Comparison of ENCODE assay signal across 24 cellular contexts in the genomic region with DNA sequence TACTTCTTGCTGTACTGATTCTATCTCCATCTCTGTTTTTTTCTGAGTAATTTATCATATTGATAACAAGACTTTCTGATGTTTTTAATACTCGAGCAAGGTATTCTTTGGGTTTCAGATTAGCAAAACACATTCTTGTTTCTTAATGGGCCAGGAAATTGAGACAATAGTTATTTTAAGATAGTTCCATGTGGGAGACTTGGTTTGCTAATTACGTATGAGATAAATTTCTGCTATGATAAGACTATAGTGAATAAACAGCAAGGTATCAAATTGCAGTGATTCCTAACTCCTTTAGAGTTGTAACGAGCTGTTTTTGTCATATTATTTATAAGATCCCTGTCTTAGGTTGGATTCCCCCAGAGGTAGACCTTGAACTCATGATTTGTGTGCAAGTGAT. TPM values are rescaled to one million over a fixed set of nuclear protein-coding genes. Genes with fewer than 3 reads are reported as not detected.
A peak's percentile ranks its signal among the peaks of the same experiment; 100 is the strongest.
DNase-seq lines count a peak whose midpoint lies in the region; FAIRE-seq and TF ChIP-seq lines count a peak whose summit lies in the region.
"Had no signal": no experiment of that assay in that cellular context is flagged by ENCODE, and none has a peak within 500 bp of the region (broad histone marks: within the 10 kb centered on the region; RNA-seq: fewer than 3 reads in every experiment).

No MANE protein-coding gene starts in this region.

- no peaks in the 10 kb centered on the region for H3K4me1 Mint-ChIP-seq in glutamatergic neuron (ENCODE audit: low read depth, unreplicated experiment)
- H3K4me1 Mint-ChIP-seq: CD14-positive monocyte; CD8-positive, alpha-beta memory T cell; H9 had no signal

- H4K12ac ChIP-seq in trophoblast cell (ENCODE audit: low read depth, low read length) = no peak overlapping the region

- H4K5ac ChIP-seq in mesendoderm (ENCODE audit: low read length) = no peak overlapping the region

- no peak overlapping the region for H2BK120ac ChIP-seq in mesendoderm (ENCODE audit: low read depth, low read length)
- H2BK120ac ChIP-seq in trophoblast cell (ENCODE audit: insufficient read depth, low read length, poor library complexity) = no peak overlapping the region

- no peak overlapping the region for H3K56ac ChIP-seq in mesendoderm (ENCODE audit: low read length)

- FAIRE-seq in colon (lab: Jason Lieb, UNC) (peak; percentile 90), GM12891 (lab: Jason Lieb, UNC) (no peak)
- FAIRE-seq: GM19239 had no signal

- H3K9me3 Mint-ChIP-seq in glutamatergic neuron (ENCODE audit: unreplicated experiment) = peaks cover 2% of the 10 kb centered on the region
- H3K9me3 Mint-ChIP-seq: CD4-positive, alpha-beta T cell had no signal

- DNase-seq in HEK293T (ENCODE audit: extremely low spot score) (no peak), mesendoderm (peak; percentile 19), glutamatergic neuron (no peak), GM03348 (ENCODE audit: low spot score) (no peak), GM12891 (ENCODE audit: insufficient read length, low spot score) (no peak), trophoblast cell (no peak)
- DNase-seq: 8988T; ACHN; AML-193; BE2C; CD4-positive, alpha-beta T cell; CD8-positive, alpha-beta memory T cell; DMS53; DMS79 treated with DMSO at 0.1 percent for 48 hours; GF-D8; GM23248; H9 had no signal

- no peaks in the 10 kb centered on the region for H3K36me3 ChIP-seq in mesendoderm (ENCODE audit: control insufficient read depth, insufficient read depth, low read length)
- H3K36me3 ChIP-seq in trophoblast cell (ENCODE audit: control insufficient read depth in 1 of 2, insufficient read depth in 2 of 2, low read length in 2 of 2) = no peaks in the 10 kb centered on the region
- H3K36me3 ChIP-seq: BE2C; BLaER1 treated with 17β-estradiol and CSF1 and Interleukin-3, amounts not matched to agents 10 nM and 100 nM had no signal

- H3K27ac Mint-ChIP-seq in glutamatergic neuron (ENCODE audit: unreplicated experiment) = no peak overlapping the region
- H3K27ac Mint-ChIP-seq: CD14-positive monocyte; CD4-positive, alpha-beta T cell; CD8-positive, alpha-beta memory T cell; H9 had no signal

- no peak overlapping the region for H3K18ac ChIP-seq in mesendoderm (ENCODE audit: low read length)
- H3K18ac ChIP-seq in trophoblast cell (ENCODE audit: low read length) = no peak overlapping the region

- no peak overlapping the region for H2BK12ac ChIP-seq in trophoblast cell (ENCODE audit: low read length)

- no peak overlapping the region for H4K91ac ChIP-seq in trophoblast cell (ENCODE audit: low read depth, low read length)

- no peak overlapping the region for H2BK15ac ChIP-seq in mesendoderm (replicated peaks; ENCODE audit: low read depth)

- CTCF ChIA-PET in HEK293T (lab: Yijun Ruan, JAX) = no interaction called here

- no peak overlapping the region for H3K23ac ChIP-seq in mesendoderm (ENCODE audit: low read length)
- no peak overlapping the region for H3K23ac ChIP-seq in trophoblast cell (ENCODE audit: low read length)

- H2BK5ac ChIP-seq in mesendoderm (ENCODE audit: low read length) (no peak overlapping the region), trophoblast cell (ENCODE audit: low read depth, low read length, poor library complexity) (no peak overlapping the region)

- H2AFZ ChIP-seq in trophoblast cell (ENCODE audit: insufficient read depth, low read length, poor library complexity) = no peak overlapping the region
- H2AFZ ChIP-seq: GM23248 had no signal

- TF ChIP-seq POLR2A in GM12891 (IDR thresholded peaks at IDR 0.05; ENCODE audit: low read depth, low read length) = no peak

- H3K4me3 ChIP-seq in mesendoderm (ENCODE audit: low read length) (no peak overlapping the region), trophoblast cell (ENCODE audit: low read depth, low read length) (no peak overlapping the region)
- H3K4me3 ChIP-seq: A549; BLaER1 treated with 17β-estradiol and CSF1 and Interleukin-3, amounts not matched to agents 10 nM and 100 nM; GM23248 had no signal

- H3K27ac ChIP-seq in 22Rv1 (peak overlapping the region; percentile 78), mesendoderm (ENCODE audit: low read depth, low read length) (no peak overlapping the region), trophoblast cell (ENCODE audit: low read depth, low read length) (no peak overlapping the region)
- H3K27ac ChIP-seq: A549; BLaER1 treated with 17β-estradiol and CSF1 and Interleukin-3, amounts not matched to agents 10 nM and 100 nM; GM23248 had no signal

- no peaks in the 10 kb centered on the region for H3K9me3 ChIP-seq in trophoblast cell (ENCODE audit: insufficient read depth, low read depth, low read length)
- H3K9me3 ChIP-seq: A549, BE2C had no signal

- no peak for TF ChIP-seq CTCF in 22Rv1 (IDR thresholded peaks at IDR 0.05)
- TF ChIP-seq CTCF in glutamatergic neuron (IDR thresholded peaks at IDR 0.05; ENCODE audit: partially characterized antibody, unreplicated experiment) = no peak

- H3K79me1 ChIP-seq in mesendoderm (ENCODE audit: low read length) (no peaks in the 10 kb centered on the region), trophoblast cell (ENCODE audit: low read length) (no peaks in the 10 kb centered on the region)

- no peak overlapping the region for H3K4me3 Mint-ChIP-seq in glutamatergic neuron (ENCODE audit: unreplicated experiment)
- H3K4me3 Mint-ChIP-seq: CD14-positive monocyte; CD4-positive, alpha-beta T cell; CD8-positive, alpha-beta memory T cell; H9 had no signal

- no peaks in the 10 kb centered on the region for H3K36me3 Mint-ChIP-seq in glutamatergic neuron (ENCODE audit: unreplicated experiment)
- H3K36me3 Mint-ChIP-seq: CD14-positive monocyte; CD8-positive, alpha-beta memory T cell had no signal

- H3K14ac ChIP-seq in trophoblast cell (ENCODE audit: low read length) = no peak overlapping the region

- H4K8ac ChIP-seq in mesendoderm (ENCODE audit: low read depth, low read length) (no peak overlapping the region), trophoblast cell (ENCODE audit: low read depth, low read length) (no peak overlapping the region)

- H3K4me2 ChIP-seq in mesendoderm (ENCODE audit: low read length) = no peak overlapping the region
- no peak overlapping the region for H3K4me2 ChIP-seq in trophoblast cell (ENCODE audit: low read length)
- H3K4me2 ChIP-seq: A549; BLaER1 treated with 17β-estradiol and CSF1 and Interleukin-3, amounts not matched to agents 10 nM and 100 nM had no signal

- H3K79me2 ChIP-seq in mesendoderm (ENCODE audit: control insufficient read depth, insufficient read depth, low read length) (no peaks in the 10 kb centered on the region), trophoblast cell (ENCODE audit: control insufficient read depth, insufficient read depth, low read length, poor library complexity) (no peaks in the 10 kb centered on the region)

- no peak overlapping the region for H2AK5ac ChIP-seq in mesendoderm (ENCODE audit: low read length)
- no peak overlapping the region for H2AK5ac ChIP-seq in trophoblast cell (ENCODE audit: low read length)

- no peak overlapping the region for H3K9ac ChIP-seq in mesendoderm (ENCODE audit: low read length)
- no peak overlapping the region for H3K9ac ChIP-seq in trophoblast cell (ENCODE audit: low read length)
- H3K9ac ChIP-seq: BLaER1 treated with 17β-estradiol and CSF1 and Interleukin-3, amounts not matched to agents 10 nM and 100 nM; GM23248 had no signal

- H3K27me3 Mint-ChIP-seq in glutamatergic neuron (ENCODE audit: unreplicated experiment) = no peaks in the 10 kb centered on the region
- H3K27me3 Mint-ChIP-seq: CD4-positive, alpha-beta T cell had no signal

- H3K4me1 ChIP-seq in mesendoderm (ENCODE audit: control insufficient read depth, low read depth, low read length) = no peaks in the 10 kb centered on the region
- H3K4me1 ChIP-seq in trophoblast cell (ENCODE audit: control insufficient read depth in 1 of 2, insufficient read depth in 2 of 2, low read length in 2 of 2) = no peaks in the 10 kb centered on the region
- H3K4me1 ChIP-seq: BE2C; BLaER1 treated with 17β-estradiol and CSF1 and Interleukin-3, amounts not matched to agents 10 nM and 100 nM had no signal

- H3K27me3 ChIP-seq in mesendoderm (ENCODE audit: insufficient read depth, low read length, poor library complexity) = no peaks in the 10 kb centered on the region
- no peaks in the 10 kb centered on the region for H3K27me3 ChIP-seq in trophoblast cell (ENCODE audit: insufficient read depth, low read length)
- H3K27me3 ChIP-seq: BE2C; BLaER1 treated with 17β-estradiol and CSF1 and Interleukin-3, amounts not matched to agents 10 nM and 100 nM had no signal

- WGBS in mesendoderm (ENCODE audit: extremely low coverage, insufficient coverage, low lambda C conversion rate) = no CpG with 5 or more reads among the region's 3 CpGs
- no CpG with 5 or more reads among the region's 3 CpGs for WGBS in trophoblast cell (ENCODE audit: extremely low coverage, insufficient coverage, insufficient read length)

- POLR2A ChIA-PET in HEK293T (lab: Yijun Ruan, JAX) = no interaction called here

- H3K4ac ChIP-seq in mesendoderm (ENCODE audit: low read depth, low read length) (no peak overlapping the region), trophoblast cell (ENCODE audit: low read depth, low read length) (no peak overlapping the region)

TF ChIP-seq in HEK293T, 16 proteins besides CTCF, POLR2A, EP300 and RAD21 (continues in another document):
- no peak for TF ChIP-seq L3MBTL2 (conservative IDR thresholded peaks at IDR 0.05)
- TF ChIP-seq, protein P1, sequence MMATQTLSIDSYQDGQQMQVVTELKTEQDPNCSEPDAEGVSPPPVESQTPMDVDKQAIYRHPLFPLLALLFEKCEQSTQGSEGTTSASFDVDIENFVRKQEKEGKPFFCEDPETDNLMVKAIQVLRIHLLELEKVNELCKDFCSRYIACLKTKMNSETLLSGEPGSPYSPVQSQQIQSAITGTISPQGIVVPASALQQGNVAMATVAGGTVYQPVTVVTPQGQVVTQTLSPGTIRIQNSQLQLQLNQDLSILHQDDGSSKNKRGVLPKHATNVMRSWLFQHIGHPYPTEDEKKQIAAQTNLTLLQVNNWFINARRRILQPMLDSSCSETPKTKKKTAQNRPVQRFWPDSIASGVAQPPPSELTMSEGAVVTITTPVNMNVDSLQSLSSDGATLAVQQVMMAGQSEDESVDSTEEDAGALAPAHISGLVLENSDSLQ (IDR thresholded peaks at IDR 0.05) = peak; percentile 22; the same call in 1 of the 2 replicates

TF ChIP-seq in GM12891, 5 proteins besides CTCF, POLR2A, EP300 and RAD21:
- no peak for TF ChIP-seq POLR2AphosphoS5 (IDR thresholded peaks at IDR 0.05; ENCODE audit: low read depth, low read length)
- no peak for TF ChIP-seq PAX5 (IDR thresholded peaks at IDR 0.05; ENCODE audit: insufficient read depth, low read length, severe bottlenecking)
- TF ChIP-seq TAF1 (IDR thresholded peaks at IDR 0.05; ENCODE audit: low read depth, low read length) = no peak
- TF ChIP-seq POU2F2 (IDR thresholded peaks at IDR 0.05; ENCODE audit: low read depth, low read length) = no peak
- TF ChIP-seq SPI1 (IDR thresholded peaks at IDR 0.05; ENCODE audit: low read depth, low read length) = no peak

RNA-seq across cellular contexts. Expression of a gene that starts 38.3 kb away (rescaled TPM):
- polyA plus RNA-seq in mesendoderm (2013, experiment 1 of 2) = 0.29 TPM
- polyA plus RNA-seq in mesendoderm (2013, experiment 2 of 2) = 0.31 TPM
- total RNA-seq in glutamatergic neuron (ENCODE audit: unreplicated experiment) = not detected
- polyA plus RNA-seq in GM12891 (2012; ENCODE audit: low read depth, missing spikeins) = not detected
- 6.8 and 7.8 TPM in 2 replicates for polyA plus RNA-seq in trophoblast cell (2013)
- total RNA-seq: CD4-positive, alpha-beta T cell; CD8-positive, alpha-beta memory T cell; G401; GM23248 had no signal
- polyA plus RNA-seq: CD14-positive monocyte; CD8-positive, alpha-beta memory T cell; GM23248 had no signal
